Comparison of ENCODE assay signal across 14 cellular contexts in genomic region chr2:71895320-71896161, GRCh38.
"Had no signal": no experiment of that assay in that cellular context is flagged by ENCODE, and none has a peak within 500 bp of the region (broad histone marks: within the 10 kb centered on the region; RNA-seq: fewer than 3 reads in every experiment).

No MANE protein-coding gene starts in this region.

- ATAC-seq: activated T-cell treated with anti-CD3 and anti-CD28 coated beads, Interleukin-2, amount 50 U/mL, for 4 hours; gastroesophageal sphincter; pancreas; stimulated activated effector memory CD8-positive, alpha-beta T cell treated with anti-CD3 and anti-CD28 coated beads, Interleukin-12 subunit alpha, Interleukin-12 subunit beta, amount 100 ng/mL, for 72 hours; T-cell; WTC11 had no signal

- H3K36me3 Mint-ChIP-seq: activated naive CD8-positive, alpha-beta T cell treated with anti-CD3 and anti-CD28 coated beads for 36 hours; mesothelial cell of epicardium; neural progenitor cell; stimulated activated effector memory CD8-positive, alpha-beta T cell treated with anti-CD3 and anti-CD28 coated beads, Interleukin-12 subunit alpha, Interleukin-12 subunit beta, amount 100 ng/mL, for 72 hours; T-cell; WTC11 had no signal

- H3K27ac Mint-ChIP-seq: activated CD4-positive, alpha-beta T cell treated with anti-CD3 and anti-CD28 coated beads, Interleukin-2, amount 10 ng/mL, durations not matched to agents 7 days and 5 days; activated naive CD8-positive, alpha-beta T cell treated with anti-CD3 and anti-CD28 coated beads for 36 hours; neural progenitor cell; stimulated activated effector memory CD8-positive, alpha-beta T cell treated with anti-CD3 and anti-CD28 coated beads, Interleukin-12 subunit alpha, Interleukin-12 subunit beta, amount 100 ng/mL, for 72 hours; T-cell; WTC11 had no signal

- DNase-seq: activated CD4-positive, alpha-beta T cell treated with anti-CD3 and anti-CD28 coated beads, Interleukin-2, amount 10 ng/mL, durations not matched to agents 7 days and 5 days; activated effector memory CD4-positive, alpha-beta T cell treated with anti-CD3 and anti-CD28 coated beads, Interleukin-2, amount 50 U/mL, for 16 hours; activated naive CD8-positive, alpha-beta T cell treated with anti-CD3 and anti-CD28 coated beads for 36 hours; activated T-cell treated with anti-CD3 and anti-CD28 coated beads, Interleukin-2, amount 50 U/mL, for 4 hours; brain microvascular endothelial cell; effector CD4-positive, alpha-beta T cell; pancreas; T-cell; transverse colon had no signal

- H3K27me3 ChIP-seq: brain microvascular endothelial cell, neural progenitor cell, pancreas, transverse colon had no signal

- H3K9me3 Mint-ChIP-seq: activated CD4-positive, alpha-beta T cell treated with anti-CD3 and anti-CD28 coated beads, Interleukin-2, amount 10 ng/mL, durations not matched to agents 7 days and 5 days; activated naive CD8-positive, alpha-beta T cell treated with anti-CD3 and anti-CD28 coated beads for 36 hours; activated T-cell treated with anti-CD3 and anti-CD28 coated beads, Interleukin-2, amount 50 U/mL, for 4 hours; mesothelial cell of epicardium; neural progenitor cell; T-cell; WTC11 had no signal

- H3K27ac ChIP-seq: brain microvascular endothelial cell, gastroesophageal sphincter, neural progenitor cell, pancreas, transverse colon had no signal

- H3K4me1 Mint-ChIP-seq: activated CD4-positive, alpha-beta T cell treated with anti-CD3 and anti-CD28 coated beads, Interleukin-2, amount 10 ng/mL, durations not matched to agents 7 days and 5 days; activated naive CD8-positive, alpha-beta T cell treated with anti-CD3 and anti-CD28 coated beads for 36 hours; neural progenitor cell; stimulated activated effector memory CD8-positive, alpha-beta T cell treated with anti-CD3 and anti-CD28 coated beads, Interleukin-12 subunit alpha, Interleukin-12 subunit beta, amount 100 ng/mL, for 72 hours; T-cell; WTC11 had no signal

- H3K27me3 Mint-ChIP-seq: activated CD4-positive, alpha-beta T cell treated with anti-CD3 and anti-CD28 coated beads, Interleukin-2, amount 10 ng/mL, durations not matched to agents 7 days and 5 days had no signal

- H3K36me3 ChIP-seq: brain microvascular endothelial cell, gastroesophageal sphincter, neural progenitor cell, pancreas, transverse colon had no signal

- H3K4me1 ChIP-seq: gastroesophageal sphincter, neural progenitor cell, pancreas, transverse colon had no signal

- H3K4me3 ChIP-seq: gastroesophageal sphincter, neural progenitor cell, pancreas, transverse colon had no signal

- H3K9me3 ChIP-seq: gastroesophageal sphincter, pancreas, transverse colon had no signal

- H3K4me3 Mint-ChIP-seq: activated CD4-positive, alpha-beta T cell treated with anti-CD3 and anti-CD28 coated beads, Interleukin-2, amount 10 ng/mL, durations not matched to agents 7 days and 5 days; activated naive CD8-positive, alpha-beta T cell treated with anti-CD3 and anti-CD28 coated beads for 36 hours; activated T-cell treated with anti-CD3 and anti-CD28 coated beads, Interleukin-2, amount 50 U/mL, for 4 hours; mesothelial cell of epicardium; neural progenitor cell; stimulated activated effector memory CD8-positive, alpha-beta T cell treated with anti-CD3 and anti-CD28 coated beads, Interleukin-12 subunit alpha, Interleukin-12 subunit beta, amount 100 ng/mL, for 72 hours; T-cell; WTC11 had no signal
